7 cellular contexts compared by ENCODE assay signal in the genomic region with DNA sequence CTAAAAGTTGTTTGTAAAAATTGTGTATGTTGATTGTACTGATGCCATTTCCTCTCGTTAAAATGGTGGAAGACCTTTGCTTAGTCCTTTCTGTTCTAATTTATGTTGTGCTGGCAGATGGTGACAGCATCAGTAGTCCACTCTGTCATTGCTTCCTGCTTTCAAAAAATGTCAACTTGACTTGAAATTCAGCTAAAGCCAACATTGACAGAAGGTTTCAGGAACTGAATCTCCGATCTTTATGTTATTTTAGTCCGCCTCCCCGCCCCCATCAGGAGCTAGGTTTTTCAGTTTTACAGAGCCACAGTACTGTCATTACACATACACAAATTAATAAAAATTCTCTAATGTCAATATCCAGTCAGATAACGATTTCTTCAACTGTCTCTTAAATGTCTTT. TPM values are rescaled to one million over a fixed set of nuclear protein-coding genes. Genes with fewer than 3 reads are reported as not detected.
DNase-seq lines count a peak whose midpoint lies in the region; ATAC-seq and TF ChIP-seq lines count a peak whose summit lies in the region.

No MANE protein-coding gene starts in this region.

- 65% methylated on average over 4 of the region's 5 CpGs; no CpG with 5 or more reads in 1 of the 2 experiments for WGBS in IMR-90 (ENCODE audit: extremely low coverage in 2 of 2, insufficient read length in 1 of 2), 2 experiments
- WGBS in transverse colon (ENCODE audit: low coverage in 1 of 2), 2 donors = 50 to 57% methylated on average over 5 of the region's 5 CpGs

- intact Hi-C loops in IMR-90 (cut with micrococcal nuclease) (loop anchor here (5.0 to 10.0 kb wide), 2 partner anchors 553 to 825 kb away; a partner anchor contains a TSS), transverse colon (cut with DNase I; ENCODE audit: low total_unique reads) (no loop called here)

- no peak overlapping the region for H3K27ac ChIP-seq in IMR-90 (ENCODE audit: insufficient read depth, low read length)
- H3K27ac ChIP-seq in muscle layer of colon (ENCODE audit: low read depth, low read length) = no peak overlapping the region
- H3K27ac ChIP-seq in transverse colon = peak overlapping the region in 1 of 4 donors; percentile 97

- peak overlapping the region; percentile 46; the same call in 1 of the 2 replicates for H4K5ac ChIP-seq in IMR-90 (ENCODE audit: low read depth, low read length)

- peak overlapping the region; percentile 42; the same call in 1 of the 2 replicates for H3K4ac ChIP-seq in IMR-90 (ENCODE audit: low read depth, low read length)

- H3K14ac ChIP-seq in IMR-90 (replicated peaks; ENCODE audit: low read depth, low read length) = peak overlapping the region; percentile 15; the same call in 1 of the 2 replicates

- peak overlapping the region; percentile 84; the same call in 1 of the 2 replicates for H3K9ac ChIP-seq in IMR-90 (ENCODE audit: low read depth, low read length)
- peak overlapping the region; percentile 57 for H3K9ac ChIP-seq in muscle layer of colon (ENCODE audit: low read length)

- TF ChIP-seq RAD21 in IMR-90 (IDR thresholded peaks at IDR 0.05; ENCODE audit: low read length) = no peak

- peak overlapping the region; percentile 30; the same call in 1 of the 2 replicates for H2BK120ac ChIP-seq in IMR-90 (ENCODE audit: low read depth, low read length)

- dilution Hi-C loops in IMR-90 (cut with HindIII; ENCODE audit: low sequenced_read_pairs, unreplicated experiment) = no loop called here

- peak overlapping the region; percentile 94 for H3K4me3 Mint-ChIP-seq in activated naive CD8-positive, alpha-beta T cell

- H3K23ac ChIP-seq in IMR-90 (ENCODE audit: low read depth, low read length) = peak overlapping the region; percentile 43; the same call in 1 of the 2 replicates

- 0 out of 3 replicates have a peak overlapping the region, but pooled peaks have one; percentile 4 for H2BK15ac ChIP-seq in IMR-90 (ENCODE audit: low read depth, low read length)

- no peak for TF ChIP-seq CTCF in GM12875 (IDR thresholded peaks at IDR 0.05; ENCODE audit: borderline replicate concordance, insufficient read depth, low read depth, low read length)
- no peak for TF ChIP-seq CTCF in IMR-90 (conservative IDR thresholded peaks at IDR 0.05; ENCODE audit: low read depth, low read length)
- no peak for TF ChIP-seq CTCF in transverse colon (IDR thresholded peaks at IDR 0.05)

- H3K56ac ChIP-seq in IMR-90 (ENCODE audit: extremely low read depth, insufficient read depth, low read length) = 0 out of 2 replicates have a peak overlapping the region, but pooled peaks have one; percentile 24

- H3K9me3 ChIP-seq in IMR-90 (ENCODE audit: control insufficient read depth, insufficient read depth, low read length) = no peaks in the 10 kb centered on the region
- no peaks in the 10 kb centered on the region for H3K9me3 ChIP-seq in muscle layer of colon (ENCODE audit: low read length)
- H3K9me3 ChIP-seq in transverse colon = no peaks in the 10 kb centered on the region

- DNase-seq in IMR-90 = no peak
- no peak for DNase-seq in H7
- no peak for DNase-seq in transverse colon

- peak overlapping the region; percentile 37; the same call in 1 of the 2 replicates for H2AK5ac ChIP-seq in IMR-90 (ENCODE audit: low read depth, low read length)

- H3K36me3 Mint-ChIP-seq in activated naive CD8-positive, alpha-beta T cell = no peaks in the 10 kb centered on the region

- peak overlapping the region in 1 of 2 experiments; percentile 55; a peak in 2 of 4 replicates for H4K8ac ChIP-seq in IMR-90 (ENCODE audit: low read depth in 2 of 2, low read length in 2 of 2)

- peak overlapping the region; percentile 100 for H3K4me2 ChIP-seq in IMR-90 (ENCODE audit: low read depth, low read length)

- peak; percentile 13; the same call in 1 of the 2 replicates for TF ChIP-seq POLR2A in IMR-90 (IDR thresholded peaks at IDR 0.05; ENCODE audit: low read depth, low read length)
- no peak for TF ChIP-seq POLR2A in transverse colon (IDR thresholded peaks at IDR 0.05)

- ATAC-seq in IMR-90 (ENCODE audit: low read depth) (no peak), HG02610 (IDR thresholded peaks at IDR 0.05; ENCODE audit: unreplicated experiment) (no peak)

- peak overlapping the region; percentile 77; the same call in 1 of the 2 replicates for H2BK20ac ChIP-seq in IMR-90 (ENCODE audit: low read depth, low read length)

- H3K27ac Mint-ChIP-seq in activated naive CD8-positive, alpha-beta T cell = peak overlapping the region; percentile 77

- H3K9me3 Mint-ChIP-seq in activated naive CD8-positive, alpha-beta T cell (ENCODE audit: low read depth) = no peaks in the 10 kb centered on the region

- H3K36me3 ChIP-seq in IMR-90 (ENCODE audit: control insufficient read depth, insufficient read depth, low read length) = no peaks in the 10 kb centered on the region
- peaks cover 4% of the 10 kb centered on the region for H3K36me3 ChIP-seq in muscle layer of colon (ENCODE audit: insufficient read depth, low read length)
- peaks cover 1% of the 10 kb centered on the region for H3K36me3 ChIP-seq in H7 (replicated peaks; ENCODE audit: control insufficient read depth, insufficient read depth, low read length)
- H3K36me3 ChIP-seq in transverse colon = peaks cover 0 to 3% (median 0%) of the 10 kb centered on the region in 4 donors

- H3K18ac ChIP-seq in IMR-90 (ENCODE audit: low read depth, low read length) = no peak overlapping the region

- in situ Hi-C loops in IMR-90 (cut with MboI; ENCODE audit: low sequenced_read_pairs) (loop anchor here (10.0 to 25.0 kb wide), 2 partner anchors 553 to 675 kb away; a partner anchor contains a TSS), transverse colon (cut with MboI; ENCODE audit: low pct_ligation_motif_present in 1 of 4, low pct_unique_long_range_greater_than_20kb in 1 of 4, low sequenced_read_pairs in 3 of 4) (no loop called here)

- H3K4me1 Mint-ChIP-seq in activated naive CD8-positive, alpha-beta T cell (ENCODE audit: low read depth) = peaks cover 66% of the 10 kb centered on the region

- BruUV-seq in IMR-90 (replicated peaks; lab: Mats Ljungman, UMichigan) = no TSS peak

- H3K27me3 Mint-ChIP-seq in activated naive CD8-positive, alpha-beta T cell = no peaks in the 10 kb centered on the region

- peaks cover 19% of the 10 kb centered on the region; the same call in 1 of the 2 replicates for H3K9me1 ChIP-seq in IMR-90 (ENCODE audit: insufficient read depth, low read length)

- no peak overlapping the region for H2AK9ac ChIP-seq in IMR-90 (replicated peaks; ENCODE audit: low read depth, low read length, poor library complexity)

- H3K4me1 ChIP-seq in IMR-90 (ENCODE audit: control insufficient read depth, insufficient read depth, low read length) (peaks cover 17% of the 10 kb centered on the region), muscle layer of colon (ENCODE audit: insufficient read depth, low read length) (peaks cover 27% of the 10 kb centered on the region), transverse colon (peaks cover 6 to 33% (median 26%) of the 10 kb centered on the region in 4 donors)

- H4K91ac ChIP-seq in IMR-90 (ENCODE audit: insufficient read depth, low read depth, low read length) = no peak overlapping the region

- H2AFZ ChIP-seq in IMR-90 (replicated peaks; ENCODE audit: low read length, poor library complexity) = no peak overlapping the region

- H3K4me3 ChIP-seq in GM12875 (ENCODE audit: low read depth, low read length) (peak overlapping the region; percentile 70), IMR-90 (ENCODE audit: insufficient read depth, low read depth, low read length) (no peak overlapping the region; the same call in 1 of the 2 replicates), muscle layer of colon (ENCODE audit: low read depth in 1 of 2, low read length in 2 of 2) (no peak overlapping the region), H7 (ENCODE audit: insufficient read depth, low read depth, low read length) (no peak overlapping the region), transverse colon (peak overlapping the region in 2 of 4 donors; percentile 77 to 81)

- H4K20me1 ChIP-seq in IMR-90 (ENCODE audit: insufficient read depth, low read length) = no peaks in the 10 kb centered on the region

- H2BK5ac ChIP-seq in IMR-90 (ENCODE audit: low read depth, low read length, poor library complexity, severe bottlenecking) = peak overlapping the region; percentile 96

- H3K79me1 ChIP-seq in IMR-90 (ENCODE audit: low read depth in 1 of 2, low read length in 2 of 2) = peaks cover 21 to 50% of the 10 kb centered on the region in 2 experiments

- POLR2A ChIA-PET in IMR-90 (lab: Charles Lee; ENCODE audit: unreplicated experiment) = no interaction called here

- CTCF ChIA-PET in IMR-90 (lab: Yijun Ruan, JAX) = interaction anchor here (0.9 to 1.9 kb wide), 4 partner anchors 11 to 290 kb away, joined by 3 to 6 read pairs (median 4); no protein-coding TSS in a partner anchor

- no peak for TF ChIP-seq EP300 in transverse colon (IDR thresholded peaks at IDR 0.05; ENCODE audit: low read depth)

- no peaks in the 10 kb centered on the region for H3K27me3 ChIP-seq in IMR-90 (ENCODE audit: control insufficient read depth, insufficient read depth, low read length)
- no peaks in the 10 kb centered on the region for H3K27me3 ChIP-seq in muscle layer of colon (ENCODE audit: control insufficient read depth in 1 of 2, insufficient read depth in 2 of 2, low read length in 2 of 2)
- no peaks in the 10 kb centered on the region for H3K27me3 ChIP-seq in H7 (ENCODE audit: control insufficient read depth, insufficient read depth, low read length)
- H3K27me3 ChIP-seq in transverse colon = no peaks in the 10 kb centered on the region

TF ChIP-seq in IMR-90, 13 proteins besides CTCF, POLR2A, EP300 and RAD21 (continues in another document):
- TF ChIP-seq MAZ (IDR thresholded peaks at IDR 0.05; ENCODE audit: borderline replicate concordance, low read depth, low read length) (no peak), RFX5 (IDR thresholded peaks at IDR 0.05; ENCODE audit: low read depth, low read length) (no peak), BHLHE40 (IDR thresholded peaks at IDR 0.05; ENCODE audit: low read depth, low read length) (no peak), CHD1 (IDR thresholded peaks at IDR 0.05; ENCODE audit: low read depth, low read length) (0 out of 2 replicates have a peak, but pooled peaks have one; percentile 17)

RNA-seq across cellular contexts. Expression of a gene that starts 1.5 kb away (rescaled TPM):
- total RNA-seq in IMR-90 (2012; rRNA removed) (6.5 and 16.1 TPM in 2 replicates), transverse colon (10 to 100 TPM; 12.1 to 29.2 (median 16.9) TPM)
- 8.8 and 9.1 TPM in 2 replicates for polyA plus RNA-seq in IMR-90 (2012; rRNA removed)
- polyA plus RNA-seq in IMR-90 (2012; cell fraction: cytosol; rRNA removed) = 2.5 and 4.2 TPM in 2 replicates
- polyA plus RNA-seq in IMR-90 (2012; cell fraction: nucleus; rRNA removed; ENCODE audit: low replicate concordance) = 3.7 and 5.7 TPM in 2 replicates
- total RNA-seq in H7 (2014; rRNA removed; shearing (Covaris generic)) = 13.7 and 21.4 TPM in 2 replicates

RNA-seq across cellular contexts. Expression of a gene that starts 1.6 kb away (rescaled TPM):
- 43.4 and 82.8 TPM in 2 replicates for total RNA-seq in IMR-90 (2012; rRNA removed)
- 56.5 and 62.9 TPM in 2 replicates for polyA plus RNA-seq in IMR-90 (2012; rRNA removed)
- 9.9 and 21.7 TPM in 2 replicates for polyA plus RNA-seq in IMR-90 (2012; cell fraction: cytosol; rRNA removed)
- 2.4 and 19.8 TPM in 2 replicates for polyA plus RNA-seq in IMR-90 (2012; cell fraction: nucleus; rRNA removed; ENCODE audit: low replicate concordance)
- total RNA-seq in H7 (2014; rRNA removed; shearing (Covaris generic)) = 44.7 and 49.1 TPM in 2 replicates
- 10 to 100 TPM in 3 of 4 donors, 1 to 10 TPM in 1; 5.6 to 81.0 (median 29.3) TPM for total RNA-seq in transverse colon
